In genomic region chr13:75537401-75538365, GRCh38 we compare ENCODE assay signal across 8 cellular contexts. TPM values are rescaled to one million over a fixed set of nuclear protein-coding genes. Genes with fewer than 3 reads are reported as not detected.
DNase-seq lines count a peak whose midpoint lies in the region; ATAC-seq and TF ChIP-seq lines count a peak whose summit lies in the region.

Gene COMMD6 (minus strand): TSS chr13:75537841. CDS start chr13:75537805, 36 bp downstream.

- peak; percentile 20 for TF ChIP-seq CTCF in DND-41 (IDR thresholded peaks at IDR 0.05; ENCODE audit: borderline replicate concordance, extremely low read depth, low read length, poor library complexity, severe bottlenecking)
- no peak for TF ChIP-seq CTCF in Panc1 (IDR thresholded peaks at IDR 0.05)
- peak in 5 of 6 experiments; percentile 55 to 87 (median 78) for TF ChIP-seq CTCF in esophagus squamous epithelium (IDR thresholded peaks at IDR 0.05)

- POLR2A ChIA-PET in Panc1 (lab: Charles Lee), result no interaction called here

- H3K4me3 ChIP-seq in DND-41 (ENCODE audit: low read depth in 1 of 2, low read length in 2 of 2) (peak within 1 kb of the TSS; percentile 75 to 78), Panc1 (ENCODE audit: low read depth in 2 of 2, low read length in 2 of 2) (peak within 1 kb of the TSS; percentile 87 to 92), esophagus squamous epithelium (peak within 1 kb of the TSS; percentile 66 to 92 (median 88))

- H3K79me2 ChIP-seq in DND-41 (ENCODE audit: insufficient read depth, low read length), result peaks cover 22% of the 10 kb centered on the region

- intact Hi-C loops in Panc1 (cut with micrococcal nuclease; ENCODE audit: unreplicated experiment) (no loop called here), esophagus squamous epithelium (cut with DNase I) (no loop called here)

- BruUV-seq in Panc1 (replicated peaks; lab: Mats Ljungman, UMichigan), result no TSS peak

- CTCF ChIA-PET in Panc1 (lab: Charles Lee), result interaction anchor here (0.6 kb wide), 1 partner anchor 261 kb away, joined by 3 read pairs; no protein-coding TSS in a partner anchor

- H3K4me1 ChIP-seq in DND-41 (ENCODE audit: insufficient read depth, low read length) (peaks cover 28% of the 10 kb centered on the region), Panc1 (ENCODE audit: control insufficient read depth, insufficient read depth, low read length) (peaks cover 6% of the 10 kb centered on the region; the same call in 1 of the 2 replicates), esophagus squamous epithelium (peaks cover 0 to 29% (median 10%) of the 10 kb centered on the region in 3 donors)

- 0% methylated on average over 36 of the region's 51 CpGs for WGBS in esophagus squamous epithelium, 2 donors

- H3K4me3 Mint-ChIP-seq in stimulated activated effector memory CD8-positive, alpha-beta T cell treated with anti-CD3 and anti-CD28 coated beads, Interleukin-12 subunit alpha, Interleukin-12 subunit beta, amount 100 ng/mL, for 72 hours, result peak within 1 kb of the TSS; percentile 96

- H3K9me3 Mint-ChIP-seq in stimulated activated effector memory CD8-positive, alpha-beta T cell treated with anti-CD3 and anti-CD28 coated beads, Interleukin-12 subunit alpha, Interleukin-12 subunit beta, amount 100 ng/mL, for 72 hours, result no peaks in the 10 kb centered on the region

- H3K27me3 ChIP-seq in DND-41 (ENCODE audit: insufficient read depth, low read length, poor library complexity) (no peaks in the 10 kb centered on the region), Panc1 (ENCODE audit: control insufficient read depth, insufficient read depth, low read length) (no peaks in the 10 kb centered on the region), esophagus squamous epithelium (no peaks in the 10 kb centered on the region)

- H3K27ac ChIP-seq in DND-41 (ENCODE audit: low read length), result peak within 1 kb of the TSS; percentile 86
- peak within 1 kb of the TSS; percentile 91 for H3K27ac ChIP-seq in Panc1 (ENCODE audit: low read length)
- peak within 1 kb of the TSS; percentile 82 to 92 (median 88) for H3K27ac ChIP-seq in esophagus squamous epithelium

- peak within 1 kb of the TSS; percentile 93 for H2AFZ ChIP-seq in DND-41 (ENCODE audit: low read depth, low read length)

- ATAC-seq in DND-41 (ENCODE audit: insufficient read depth, low read depth) (peak; percentile 96), GM21619 (IDR thresholded peaks at IDR 0.05; ENCODE audit: unreplicated experiment) (peak; percentile 96), Panc1 (peak; percentile 98)
- ATAC-seq in stimulated activated effector memory CD8-positive, alpha-beta T cell treated with anti-CD3 and anti-CD28 coated beads, Interleukin-12 subunit alpha, Interleukin-12 subunit beta, amount 100 ng/mL, for 72 hours, result peak; percentile 94

- peak in 1 of 4 donors; percentile 64 for TF ChIP-seq POLR2A in esophagus squamous epithelium (IDR thresholded peaks at IDR 0.05)

- no peaks in the 10 kb centered on the region for H3K9me3 ChIP-seq in DND-41 (ENCODE audit: insufficient read depth, low read length, severe bottlenecking)
- H3K9me3 ChIP-seq in Panc1 (ENCODE audit: control insufficient read depth, insufficient read depth, low read depth, low read length), result no peaks in the 10 kb centered on the region
- no peaks in the 10 kb centered on the region for H3K9me3 ChIP-seq in esophagus squamous epithelium

- TF ChIP-seq RAD21 in Ishikawa (IDR thresholded peaks at IDR 0.05; ENCODE audit: low read depth), result no peak

- peak within 1 kb of the TSS; percentile 75 for H3K9ac ChIP-seq in DND-41 (ENCODE audit: low read depth, low read length)

- peaks cover 38% of the 10 kb centered on the region for H3K36me3 Mint-ChIP-seq in stimulated activated effector memory CD8-positive, alpha-beta T cell treated with anti-CD3 and anti-CD28 coated beads, Interleukin-12 subunit alpha, Interleukin-12 subunit beta, amount 100 ng/mL, for 72 hours

- H3K27ac Mint-ChIP-seq in stimulated activated effector memory CD8-positive, alpha-beta T cell treated with anti-CD3 and anti-CD28 coated beads, Interleukin-12 subunit alpha, Interleukin-12 subunit beta, amount 100 ng/mL, for 72 hours, result peak within 1 kb of the TSS; percentile 96

- DNase-seq in DND-41 (peak; percentile 73), Panc1 (ENCODE audit: low read depth, low spot score) (peak; percentile 43), activated T-helper 1 cell treated with Interleukin-2 at 50 U/mL for 16 hours (ENCODE audit: low read depth) (peak; percentile 51), esophagus squamous epithelium (lab: John Stamatoyannopoulos, UW) (peak; percentile 11), myocyte (ENCODE audit: low read depth) (peak; percentile 92)
- DNase-seq in stimulated activated effector memory CD8-positive, alpha-beta T cell treated with anti-CD3 and anti-CD28 coated beads, Interleukin-12 subunit alpha, Interleukin-12 subunit beta, amount 100 ng/mL, for 72 hours (ENCODE audit: low spot score in 2 of 2), result peak; percentile 59 to 84

- peak; percentile 44 for TF ChIP-seq EP300 in Ishikawa (IDR thresholded peaks at IDR 0.05; ENCODE audit: borderline replicate concordance)

- in situ Hi-C loops in Panc1 (cut with HindIII; ENCODE audit: low pct_unique_long_range_greater_than_20kb, low sequenced_read_pairs), result no loop called here

- H3K4me1 Mint-ChIP-seq in stimulated activated effector memory CD8-positive, alpha-beta T cell treated with anti-CD3 and anti-CD28 coated beads, Interleukin-12 subunit alpha, Interleukin-12 subunit beta, amount 100 ng/mL, for 72 hours, result peaks cover 32% of the 10 kb centered on the region

- peaks cover 5% of the 10 kb centered on the region for H4K20me1 ChIP-seq in DND-41 (ENCODE audit: insufficient read depth, low read length)

- H3K36me3 ChIP-seq in DND-41 (ENCODE audit: insufficient read depth, low read length) (peaks cover 23% of the 10 kb centered on the region), Panc1 (ENCODE audit: control insufficient read depth, insufficient read depth, low read length) (peaks cover 7% of the 10 kb centered on the region), esophagus squamous epithelium (peaks cover 0 to 29% (median 0%) of the 10 kb centered on the region in 3 donors)

- H3K4me2 ChIP-seq in DND-41 (ENCODE audit: insufficient read depth, low read length), result peak within 1 kb of the TSS; percentile 92

TF ChIP-seq in Ishikawa, 13 proteins besides CTCF, POLR2A, EP300 and RAD21:
- TF ChIP-seq CREB1 (IDR thresholded peaks at IDR 0.05; ENCODE audit: low read depth) (peak; percentile 47; the same call in 1 of the 2 replicates), USF1 (IDR thresholded peaks at IDR 0.05) (peak; percentile 32), TAF1 (IDR thresholded peaks at IDR 0.05; ENCODE audit: low read depth) (peak; percentile 93), FOXM1 (IDR thresholded peaks at IDR 0.05; ENCODE audit: borderline replicate concordance, low read depth) (peak; percentile 51; the same call in 1 of the 2 replicates), EGR1 (IDR thresholded peaks at IDR 0.05) (no peak; the same call in 1 of the 2 replicates), TEAD4 (IDR thresholded peaks at IDR 0.05) (no peak; the same call in 1 of the 2 replicates), YY1 (IDR thresholded peaks at IDR 0.05; ENCODE audit: low read depth) (peak; percentile 80), MAX (IDR thresholded peaks at IDR 0.05) (peak; percentile 91), TCF12 (IDR thresholded peaks at IDR 0.05; ENCODE audit: low read depth) (no peak)
TF ChIP-seq in Ishikawa: peak in this region for 6.

RNA-seq across cellular contexts. Expression of gene COMMD6, which starts in this region (rescaled TPM):
- total RNA-seq in Panc1 (2021; ENCODE audit: unreplicated experiment), result 97.4 TPM
- polyA plus RNA-seq in Panc1 (2012; ENCODE audit: insufficient read length), result 73.7 TPM
- 10 to 100 TPM; 19.0 to 61.4 (median 38.1) TPM for total RNA-seq in esophagus squamous epithelium
- total RNA-seq in myocyte, result 45.2 and 52.8 TPM in 2 replicates
- polyA plus RNA-seq in myocyte (2012), result 303 TPM

Comparison
In these comparisons a context has a peak if more than half of its experiments do, and no peak if none do; other contexts are left out.
1. Peak in every context shown above with its lines: DNase-seq, ATAC-seq, H3K4me3 ChIP-seq and H3K27ac ChIP-seq.
2. DNase-seq: peak in every context shown above with its lines; median percentile 92 in myocyte; 73 in DND-41; 72 in stimulated activated effector memory CD8-positive, alpha-beta T cell treated with anti-CD3 and anti-CD28 coated beads, Interleukin-12 subunit alpha, Interleukin-12 subunit beta, amount 100 ng/mL, for 72 hours; 51 in activated T-helper 1 cell treated with Interleukin-2 at 50 U/mL for 16 hours; 43 in Panc1; 11 in esophagus squamous epithelium.